1 cellular context compared by ENCODE assay signal in genomic region chr5:167049771-167050567, GRCh38.
TF ChIP-seq lines count a peak whose summit lies in the region.

No MANE protein-coding gene starts in this region.

TF ChIP-seq in GM23338, 12 proteins besides CTCF, POLR2A, EP300 and RAD21 (continued from another document):
- TF ChIP-seq, protein P1, sequence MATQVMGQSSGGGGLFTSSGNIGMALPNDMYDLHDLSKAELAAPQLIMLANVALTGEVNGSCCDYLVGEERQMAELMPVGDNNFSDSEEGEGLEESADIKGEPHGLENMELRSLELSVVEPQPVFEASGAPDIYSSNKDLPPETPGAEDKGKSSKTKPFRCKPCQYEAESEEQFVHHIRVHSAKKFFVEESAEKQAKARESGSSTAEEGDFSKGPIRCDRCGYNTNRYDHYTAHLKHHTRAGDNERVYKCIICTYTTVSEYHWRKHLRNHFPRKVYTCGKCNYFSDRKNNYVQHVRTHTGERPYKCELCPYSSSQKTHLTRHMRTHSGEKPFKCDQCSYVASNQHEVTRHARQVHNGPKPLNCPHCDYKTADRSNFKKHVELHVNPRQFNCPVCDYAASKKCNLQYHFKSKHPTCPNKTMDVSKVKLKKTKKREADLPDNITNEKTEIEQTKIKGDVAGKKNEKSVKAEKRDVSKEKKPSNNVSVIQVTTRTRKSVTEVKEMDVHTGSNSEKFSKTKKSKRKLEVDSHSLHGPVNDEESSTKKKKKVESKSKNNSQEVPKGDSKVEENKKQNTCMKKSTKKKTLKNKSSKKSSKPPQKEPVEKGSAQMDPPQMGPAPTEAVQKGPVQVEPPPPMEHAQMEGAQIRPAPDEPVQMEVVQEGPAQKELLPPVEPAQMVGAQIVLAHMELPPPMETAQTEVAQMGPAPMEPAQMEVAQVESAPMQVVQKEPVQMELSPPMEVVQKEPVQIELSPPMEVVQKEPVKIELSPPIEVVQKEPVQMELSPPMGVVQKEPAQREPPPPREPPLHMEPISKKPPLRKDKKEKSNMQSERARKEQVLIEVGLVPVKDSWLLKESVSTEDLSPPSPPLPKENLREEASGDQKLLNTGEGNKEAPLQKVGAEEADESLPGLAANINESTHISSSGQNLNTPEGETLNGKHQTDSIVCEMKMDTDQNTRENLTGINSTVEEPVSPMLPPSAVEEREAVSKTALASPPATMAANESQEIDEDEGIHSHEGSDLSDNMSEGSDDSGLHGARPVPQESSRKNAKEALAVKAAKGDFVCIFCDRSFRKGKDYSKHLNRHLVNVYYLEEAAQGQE (IDR thresholded peaks at IDR 0.05; ENCODE audit: unreplicated experiment), result no peak
- TF ChIP-seq, protein P2, sequence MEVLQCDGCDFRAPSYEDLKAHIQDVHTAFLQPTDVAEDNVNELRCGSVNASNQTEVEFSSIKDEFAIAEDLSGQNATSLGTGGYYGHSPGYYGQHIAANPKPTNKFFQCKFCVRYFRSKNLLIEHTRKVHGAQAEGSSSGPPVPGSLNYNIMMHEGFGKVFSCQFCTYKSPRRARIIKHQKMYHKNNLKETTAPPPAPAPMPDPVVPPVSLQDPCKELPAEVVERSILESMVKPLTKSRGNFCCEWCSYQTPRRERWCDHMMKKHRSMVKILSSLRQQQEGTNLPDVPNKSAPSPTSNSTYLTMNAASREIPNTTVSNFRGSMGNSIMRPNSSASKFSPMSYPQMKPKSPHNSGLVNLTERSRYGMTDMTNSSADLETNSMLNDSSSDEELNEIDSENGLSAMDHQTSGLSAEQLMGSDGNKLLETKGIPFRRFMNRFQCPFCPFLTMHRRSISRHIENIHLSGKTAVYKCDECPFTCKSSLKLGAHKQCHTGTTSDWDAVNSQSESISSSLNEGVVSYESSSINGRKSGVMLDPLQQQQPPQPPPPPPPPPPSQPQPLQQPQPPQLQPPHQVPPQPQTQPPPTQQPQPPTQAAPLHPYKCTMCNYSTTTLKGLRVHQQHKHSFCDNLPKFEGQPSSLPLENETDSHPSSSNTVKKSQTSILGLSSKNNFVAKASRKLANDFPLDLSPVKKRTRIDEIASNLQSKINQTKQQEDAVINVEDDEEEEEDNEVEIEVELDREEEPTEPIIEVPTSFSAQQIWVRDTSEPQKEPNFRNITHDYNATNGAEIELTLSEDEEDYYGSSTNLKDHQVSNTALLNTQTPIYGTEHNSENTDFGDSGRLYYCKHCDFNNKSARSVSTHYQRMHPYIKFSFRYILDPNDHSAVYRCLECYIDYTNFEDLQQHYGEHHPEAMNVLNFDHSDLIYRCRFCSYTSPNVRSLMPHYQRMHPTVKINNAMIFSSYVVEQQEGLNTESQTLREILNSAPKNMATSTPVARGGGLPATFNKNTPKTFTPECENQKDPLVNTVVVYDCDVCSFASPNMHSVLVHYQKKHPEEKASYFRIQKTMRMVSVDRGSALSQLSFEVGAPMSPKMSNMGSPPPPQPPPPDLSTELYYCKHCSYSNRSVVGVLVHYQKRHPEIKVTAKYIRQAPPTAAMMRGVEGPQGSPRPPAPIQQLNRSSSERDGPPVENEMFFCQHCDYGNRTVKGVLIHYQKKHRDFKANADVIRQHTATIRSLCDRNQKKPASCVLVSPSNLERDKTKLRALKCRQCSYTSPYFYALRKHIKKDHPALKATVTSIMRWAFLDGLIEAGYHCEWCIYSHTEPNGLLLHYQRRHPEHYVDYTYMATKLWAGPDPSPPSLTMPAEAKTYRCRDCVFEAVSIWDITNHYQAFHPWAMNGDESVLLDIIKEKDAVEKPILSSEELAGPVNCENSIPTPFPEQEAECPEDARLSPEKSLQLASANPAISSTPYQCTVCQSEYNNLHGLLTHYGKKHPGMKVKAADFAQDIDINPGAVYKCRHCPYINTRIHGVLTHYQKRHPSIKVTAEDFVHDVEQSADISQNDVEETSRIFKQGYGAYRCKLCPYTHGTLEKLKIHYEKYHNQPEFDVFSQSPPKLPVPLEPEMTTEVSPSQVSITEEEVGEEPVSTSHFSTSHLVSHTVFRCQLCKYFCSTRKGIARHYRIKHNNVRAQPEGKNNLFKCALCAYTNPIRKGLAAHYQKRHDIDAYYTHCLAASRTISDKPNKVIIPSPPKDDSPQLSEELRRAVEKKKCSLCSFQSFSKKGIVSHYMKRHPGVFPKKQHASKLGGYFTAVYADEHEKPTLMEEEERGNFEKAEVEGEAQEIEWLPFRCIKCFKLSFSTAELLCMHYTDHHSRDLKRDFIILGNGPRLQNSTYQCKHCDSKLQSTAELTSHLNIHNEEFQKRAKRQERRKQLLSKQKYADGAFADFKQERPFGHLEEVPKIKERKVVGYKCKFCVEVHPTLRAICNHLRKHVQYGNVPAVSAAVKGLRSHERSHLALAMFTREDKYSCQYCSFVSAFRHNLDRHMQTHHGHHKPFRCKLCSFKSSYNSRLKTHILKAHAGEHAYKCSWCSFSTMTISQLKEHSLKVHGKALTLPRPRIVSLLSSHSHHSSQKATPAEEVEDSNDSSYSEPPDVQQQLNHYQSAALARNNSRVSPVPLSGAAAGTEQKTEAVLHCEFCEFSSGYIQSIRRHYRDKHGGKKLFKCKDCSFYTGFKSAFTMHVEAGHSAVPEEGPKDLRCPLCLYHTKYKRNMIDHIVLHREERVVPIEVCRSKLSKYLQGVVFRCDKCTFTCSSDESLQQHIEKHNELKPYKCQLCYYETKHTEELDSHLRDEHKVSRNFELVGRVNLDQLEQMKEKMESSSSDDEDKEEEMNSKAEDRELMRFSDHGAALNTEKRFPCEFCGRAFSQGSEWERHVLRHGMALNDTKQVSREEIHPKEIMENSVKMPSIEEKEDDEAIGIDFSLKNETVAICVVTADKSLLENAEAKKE (CRISPR knock-in tag; IDR thresholded peaks at IDR 0.05), result no peak
- no peak for TF ChIP-seq STAT1 (IDR thresholded peaks at IDR 0.05; ENCODE audit: unreplicated experiment)
- TF ChIP-seq JUNB (IDR thresholded peaks at IDR 0.05; ENCODE audit: unreplicated experiment), result no peak
- TF ChIP-seq CREB1 (CRISPR knock-in tag; IDR thresholded peaks at IDR 0.05; ENCODE audit: low read depth), result no peak
- no peak for TF ChIP-seq NANOG (IDR thresholded peaks at IDR 0.05; ENCODE audit: borderline replicate concordance)
- TF ChIP-seq POLR2AphosphoS5 (IDR thresholded peaks at IDR 0.05; ENCODE audit: low read depth), result no peak
- no peak for TF ChIP-seq ETS1 (IDR thresholded peaks at IDR 0.05)
